ENCODE assay signal across 8 cellular contexts in the genomic region with DNA sequence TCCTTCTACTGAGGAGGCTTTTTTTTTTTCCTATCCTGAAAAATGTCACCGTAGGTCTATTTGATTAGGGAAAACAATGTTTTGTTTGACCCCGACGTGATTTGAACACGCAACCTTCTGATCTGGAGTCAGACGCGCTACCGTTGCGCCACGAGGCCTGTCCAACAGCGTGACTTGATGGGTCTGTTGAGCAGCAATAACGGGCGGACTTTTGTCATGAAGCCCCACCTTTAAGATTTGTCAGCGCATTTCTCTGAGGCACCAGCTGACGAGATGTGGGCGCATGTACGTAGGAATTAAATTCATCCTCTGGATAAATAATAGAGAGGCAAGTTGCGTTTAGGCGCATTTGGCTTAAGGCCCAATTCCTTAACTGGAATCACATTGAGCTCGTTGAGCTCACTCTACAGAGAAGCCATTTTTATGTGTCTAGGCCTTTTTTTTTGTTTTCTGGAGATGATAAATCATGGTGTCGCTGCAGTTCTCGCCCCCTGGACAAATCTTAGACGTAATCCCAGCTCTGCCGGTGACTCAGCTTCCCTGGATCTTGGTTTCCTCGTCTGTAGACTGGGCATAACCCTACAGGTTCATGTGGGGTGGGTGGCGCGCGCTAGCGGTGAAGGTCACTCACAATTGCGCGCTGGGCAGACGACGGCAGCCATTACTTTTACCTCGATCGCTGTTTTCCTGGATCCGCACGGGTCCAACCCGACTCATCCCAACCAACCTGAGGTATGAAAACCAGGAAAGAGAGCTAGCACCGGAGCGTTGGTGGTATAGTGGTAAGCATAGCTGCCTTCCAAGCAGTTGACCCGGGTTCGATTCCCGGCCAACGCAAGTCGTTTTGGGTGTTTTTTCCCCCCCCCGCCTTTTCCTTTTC. TPM values are rescaled to one million over a fixed set of nuclear protein-coding genes. Genes with fewer than 3 reads are reported as not detected.
DNase-seq lines count a peak whose midpoint lies in the region; ATAC-seq, FAIRE-seq and TF ChIP-seq lines count a peak whose summit lies in the region.

No MANE protein-coding gene starts in this region.

- H3K4me3 Mint-ChIP-seq in activated T-helper 2 cell treated with anti-CD3 and anti-CD28 coated beads, Interferon-gamma antibody, Interleukin-2, Interleukin-4, amounts not matched to agents 10 μg/mL and 5 μg/mL and 100 μg/mL, durations not matched to agents 14 hours and 24 hours and 36 hours (ENCODE audit: low read depth) = peak overlapping the region; percentile 97
- peak overlapping the region; percentile 86 to 99 (median 92) for H3K4me3 Mint-ChIP-seq in naive thymus-derived CD4-positive, alpha-beta T cell

- H3K4me2 ChIP-seq in Loucy (ENCODE audit: low read depth, low read length, poor library complexity, severe bottlenecking) = peak overlapping the region; percentile 89

- peak overlapping the region; percentile 98 for H3K9ac ChIP-seq in Loucy (ENCODE audit: low read depth, low read length, poor library complexity, severe bottlenecking)

- peak overlapping the region; percentile 96 for H3K27ac Mint-ChIP-seq in activated T-helper 2 cell treated with anti-CD3 and anti-CD28 coated beads, Interferon-gamma antibody, Interleukin-2, Interleukin-4, amounts not matched to agents 10 μg/mL and 5 μg/mL and 100 μg/mL, durations not matched to agents 14 hours and 24 hours and 36 hours
- H3K27ac Mint-ChIP-seq in naive thymus-derived CD4-positive, alpha-beta T cell = peak overlapping the region; percentile 95 to 100 (median 99)

- peak; percentile 78 for DNase-seq in activated T-helper 2 cell treated with anti-CD3 and anti-CD28 coated beads, Interferon-gamma antibody, Interleukin-2, Interleukin-4, amounts not matched to agents 10 μg/mL and 5 μg/mL and 100 μg/mL, durations not matched to agents 14 hours and 24 hours and 36 hours (ENCODE audit: low spot score)
- peak; percentile 91 for DNase-seq in fibroblast of mammary gland (ENCODE audit: low read depth)
- peak; percentile 76 to 90 (median 86) for DNase-seq in naive thymus-derived CD4-positive, alpha-beta T cell
- DNase-seq in stimulated activated CD8-positive, alpha-beta memory T cell treated with anti-CD3 and anti-CD28 coated beads, Interleukin-7, amount 100 ng/mL, for 4 hours (ENCODE audit: low read depth in 2 of 2) = peak; percentile 71 to 89

- intact Hi-C loops in activated T-helper 2 cell treated with anti-CD3 and anti-CD28 coated beads, Interferon-gamma antibody, Interleukin-2, Interleukin-4, amounts not matched to agents 10 μg/mL and 5 μg/mL and 100 μg/mL, durations not matched to agents 14 hours and 24 hours and 36 hours (cut with micrococcal nuclease) = loop anchor here (10.0 kb wide), 2 partner anchors 164 to 536 kb away; a partner anchor contains a TSS
- intact Hi-C loops in naive thymus-derived CD4-positive, alpha-beta T cell (cut with micrococcal nuclease) = loop anchor here (5.0 to 10.0 kb wide), 6 partner anchors 49 to 1206 kb away; a partner anchor contains a TSS

- H2AFZ ChIP-seq in Loucy (ENCODE audit: low read length) = peak overlapping the region; percentile 95

- H3K9me3 Mint-ChIP-seq in activated T-helper 2 cell treated with anti-CD3 and anti-CD28 coated beads, Interferon-gamma antibody, Interleukin-2, Interleukin-4, amounts not matched to agents 10 μg/mL and 5 μg/mL and 100 μg/mL, durations not matched to agents 14 hours and 24 hours and 36 hours = no peaks in the 10 kb centered on the region
- peaks cover 0 to 27% (median 0%) of the 10 kb centered on the region in 11 donors for H3K9me3 Mint-ChIP-seq in naive thymus-derived CD4-positive, alpha-beta T cell

- peak; percentile 39 for ATAC-seq in naive thymus-derived CD4-positive, alpha-beta T cell
- ATAC-seq in HG02885 (IDR thresholded peaks at IDR 0.05; ENCODE audit: poor library complexity, unreplicated experiment) = no peak

- H3K9me3 ChIP-seq in Loucy (ENCODE audit: insufficient read depth, low read depth, low read length) = no peaks in the 10 kb centered on the region
- H3K9me3 ChIP-seq in naive thymus-derived CD4-positive, alpha-beta T cell (ENCODE audit: control insufficient read depth in 2 of 3, low read length in 3 of 3) = no peaks in the 10 kb centered on the region

- no peaks in the 10 kb centered on the region for H3K36me3 Mint-ChIP-seq in activated T-helper 2 cell treated with anti-CD3 and anti-CD28 coated beads, Interferon-gamma antibody, Interleukin-2, Interleukin-4, amounts not matched to agents 10 μg/mL and 5 μg/mL and 100 μg/mL, durations not matched to agents 14 hours and 24 hours and 36 hours (ENCODE audit: low read depth)
- peaks cover 0 to 23% (median 3%) of the 10 kb centered on the region in 5 donors for H3K36me3 Mint-ChIP-seq in naive thymus-derived CD4-positive, alpha-beta T cell

- TF ChIP-seq CTCF in Loucy (conservative IDR thresholded peaks at IDR 0.05; ENCODE audit: low read length) (no peak), fibroblast of mammary gland (conservative IDR thresholded peaks at IDR 0.05; ENCODE audit: control insufficient read depth, insufficient read depth, low read depth, low read length) (no peak)

- CTCF ChIA-PET in naive thymus-derived CD4-positive, alpha-beta T cell (lab: Charles Lee) = interaction anchor here (0.6 to 7.2 kb wide), 15 partner anchors 9 to 210 kb away, joined by 3 to 70 read pairs (median 5); a partner anchor contains a TSS

- H4K20me1 ChIP-seq in Loucy (ENCODE audit: insufficient read depth, low read length, poor library complexity, severe bottlenecking) = no peaks in the 10 kb centered on the region

- peaks cover 16% of the 10 kb centered on the region for H3F3A ChIP-seq in Loucy (ENCODE audit: low read depth)

- H3K79me2 ChIP-seq in Loucy (ENCODE audit: insufficient read depth, low read length) = no peaks in the 10 kb centered on the region

- peak overlapping the region; percentile 83 for H3K27ac ChIP-seq in naive thymus-derived CD4-positive, alpha-beta T cell (ENCODE audit: low read depth, low read length)

- H3K4me3 ChIP-seq in Loucy (ENCODE audit: low read length, poor library complexity, severe bottlenecking) = peak overlapping the region; percentile 87
- peak overlapping the region; percentile 81 for H3K4me3 ChIP-seq in fibroblast of mammary gland (ENCODE audit: control insufficient read depth, low read depth, low read length)
- H3K4me3 ChIP-seq in naive thymus-derived CD4-positive, alpha-beta T cell (ENCODE audit: low read length) = peak overlapping the region; percentile 99

- no peaks in the 10 kb centered on the region for H3K36me3 ChIP-seq in Loucy (ENCODE audit: insufficient read depth, low read length)
- H3K36me3 ChIP-seq in naive thymus-derived CD4-positive, alpha-beta T cell (ENCODE audit: control insufficient read depth in 2 of 3, insufficient read depth in 3 of 3, low read length in 3 of 3) = peaks cover 0 to 4% (median 0%) of the 10 kb centered on the region in 3 experiments

- no peaks in the 10 kb centered on the region for H3K27me3 ChIP-seq in Loucy (ENCODE audit: insufficient read depth, low read length, poor library complexity, severe bottlenecking)
- no peaks in the 10 kb centered on the region for H3K27me3 ChIP-seq in naive thymus-derived CD4-positive, alpha-beta T cell (ENCODE audit: control insufficient read depth in 2 of 2, insufficient read depth in 2 of 2, low read length in 2 of 2)

- peaks cover 8% of the 10 kb centered on the region for H3K4me1 ChIP-seq in Loucy (ENCODE audit: insufficient read depth, low read length, poor library complexity, severe bottlenecking)
- H3K4me1 ChIP-seq in naive thymus-derived CD4-positive, alpha-beta T cell (ENCODE audit: control insufficient read depth in 2 of 2, insufficient read depth in 2 of 2, low read length in 2 of 2) = peaks cover 12 to 15% of the 10 kb centered on the region in 2 donors

- H3K4me1 Mint-ChIP-seq in activated T-helper 2 cell treated with anti-CD3 and anti-CD28 coated beads, Interferon-gamma antibody, Interleukin-2, Interleukin-4, amounts not matched to agents 10 μg/mL and 5 μg/mL and 100 μg/mL, durations not matched to agents 14 hours and 24 hours and 36 hours (ENCODE audit: low read depth) = peaks cover 28% of the 10 kb centered on the region
- H3K4me1 Mint-ChIP-seq in naive thymus-derived CD4-positive, alpha-beta T cell = peaks cover 14 to 63% (median 53%) of the 10 kb centered on the region in 7 donors

- POLR2A ChIA-PET in naive thymus-derived CD4-positive, alpha-beta T cell (lab: Charles Lee) = interaction anchor here (0.6 to 10.9 kb wide), 28 partner anchors 12 to 913 kb away, joined by 3 to 436 read pairs (median 9); a partner anchor contains a TSS

- H3K27me3 Mint-ChIP-seq in activated T-helper 2 cell treated with anti-CD3 and anti-CD28 coated beads, Interferon-gamma antibody, Interleukin-2, Interleukin-4, amounts not matched to agents 10 μg/mL and 5 μg/mL and 100 μg/mL, durations not matched to agents 14 hours and 24 hours and 36 hours (ENCODE audit: low read depth) = no peaks in the 10 kb centered on the region
- peaks cover 0 to 17% (median 0%) of the 10 kb centered on the region in 5 donors for H3K27me3 Mint-ChIP-seq in naive thymus-derived CD4-positive, alpha-beta T cell

- TF ChIP-seq POLR2A in Raji (IDR thresholded peaks at IDR 0.05; ENCODE audit: insufficient read depth, low read depth, low read length) = 0 out of 2 replicates have a peak, but pooled peaks have one; percentile 35

- peak; percentile 23 for FAIRE-seq in G401.6 (lab: Jason Lieb, UNC)

- H3K9me2 ChIP-seq in Loucy (replicated peaks; ENCODE audit: low read depth, low read length) = no peaks in the 10 kb centered on the region

RNA-seq across cellular contexts. Expression of a gene that starts 10.6 kb away (rescaled TPM):
- total RNA-seq in activated T-helper 2 cell treated with anti-CD3 and anti-CD28 coated beads, Interferon-gamma antibody, Interleukin-2, Interleukin-4, amounts not matched to agents 10 μg/mL and 5 μg/mL and 100 μg/mL, durations not matched to agents 14 hours and 24 hours and 36 hours = 113 TPM in 2 replicates
- 10 to 100 TPM in 1 of 5 experiments, 1 to 10 TPM in 4; 1.1 to 97.7 (median 1.3) TPM for total RNA-seq in naive thymus-derived CD4-positive, alpha-beta T cell
- polyA plus RNA-seq in naive thymus-derived CD4-positive, alpha-beta T cell = not detected

RNA-seq across cellular contexts. Expression of a gene that starts 26.8 kb away (rescaled TPM):
- 76.7 and 81.0 TPM in 2 replicates for total RNA-seq in activated T-helper 2 cell treated with anti-CD3 and anti-CD28 coated beads, Interferon-gamma antibody, Interleukin-2, Interleukin-4, amounts not matched to agents 10 μg/mL and 5 μg/mL and 100 μg/mL, durations not matched to agents 14 hours and 24 hours and 36 hours
- 100 to 1,000 TPM; 124 to 366 (median 305) TPM for total RNA-seq in naive thymus-derived CD4-positive, alpha-beta T cell
- 10 to 100 TPM; 25.1 to 32.7 TPM for polyA plus RNA-seq in naive thymus-derived CD4-positive, alpha-beta T cell

RNA-seq across cellular contexts. Expression of a gene that starts 28.1 kb away (rescaled TPM):
- total RNA-seq in activated T-helper 2 cell treated with anti-CD3 and anti-CD28 coated beads, Interferon-gamma antibody, Interleukin-2, Interleukin-4, amounts not matched to agents 10 μg/mL and 5 μg/mL and 100 μg/mL, durations not matched to agents 14 hours and 24 hours and 36 hours = 165 and 174 TPM in 2 replicates
- 10 to 100 TPM; 31.6 to 68.9 (median 31.9) TPM for total RNA-seq in naive thymus-derived CD4-positive, alpha-beta T cell
- polyA plus RNA-seq in naive thymus-derived CD4-positive, alpha-beta T cell = 10 to 100 TPM; 15.2 to 17.4 TPM

RNA-seq across cellular contexts. Expression of a gene that starts 31.0 kb away (rescaled TPM):
- total RNA-seq in activated T-helper 2 cell treated with anti-CD3 and anti-CD28 coated beads, Interferon-gamma antibody, Interleukin-2, Interleukin-4, amounts not matched to agents 10 μg/mL and 5 μg/mL and 100 μg/mL, durations not matched to agents 14 hours and 24 hours and 36 hours = 7.8 and 8.0 TPM in 2 replicates
- total RNA-seq in naive thymus-derived CD4-positive, alpha-beta T cell = 10 to 100 TPM in 3 of 5 experiments, 1 to 10 TPM in 2; 5.4 to 16.1 (median 13.4) TPM
- polyA plus RNA-seq in naive thymus-derived CD4-positive, alpha-beta T cell = 10 to 100 TPM; 16.7 to 23.7 TPM

RNA-seq across cellular contexts. Expression of a gene that starts 44.8 kb away (rescaled TPM):
- total RNA-seq in activated T-helper 2 cell treated with anti-CD3 and anti-CD28 coated beads, Interferon-gamma antibody, Interleukin-2, Interleukin-4, amounts not matched to agents 10 μg/mL and 5 μg/mL and 100 μg/mL, durations not matched to agents 14 hours and 24 hours and 36 hours = 18.7 and 25.0 TPM in 2 replicates
- total RNA-seq in naive thymus-derived CD4-positive, alpha-beta T cell = 10 to 100 TPM; 23.1 to 49.7 (median 26.5) TPM
- polyA plus RNA-seq in naive thymus-derived CD4-positive, alpha-beta T cell = 10 to 100 TPM; 40.4 to 45.9 TPM
